Comparison of ENCODE assay signal across 8 cellular contexts in genomic region chr11:126355324-126355925, GRCh38. TPM values are rescaled to one million over a fixed set of nuclear protein-coding genes. Genes with fewer than 3 reads are reported as not detected.
A peak's percentile ranks its signal among the peaks of the same experiment; 100 is the strongest.
DNase-seq lines count a peak whose midpoint lies in the region; ATAC-seq, FAIRE-seq and TF ChIP-seq lines count a peak whose summit lies in the region.

Gene ST3GAL4 (plus strand): TSS chr11:126355686. CDS start chr11:126406156, 50,470 bp downstream.

- H3K9me3 ChIP-seq in Caco-2 = no peaks in the 10 kb centered on the region
- H3K9me3 ChIP-seq in RWPE2 (ENCODE audit: severe bottlenecking) = no peaks in the 10 kb centered on the region

- ATAC-seq in GM19467 (IDR thresholded peaks at IDR 0.05; ENCODE audit: unreplicated experiment) (peak; percentile 51), RWPE2 (ENCODE audit: low read depth) (peak; percentile 46), omental fat pad (ENCODE audit: low FRiP score) (peak; percentile 72)

- H3K36me3 Mint-ChIP-seq in Caco-2 (ENCODE audit: insufficient read depth, unreplicated experiment) = peaks cover 5% of the 10 kb centered on the region

- TF ChIP-seq CTCF in Caco-2 (IDR thresholded peaks at IDR 0.05; ENCODE audit: insufficient read depth in 1 of 2, low read depth in 1 of 2, low read length in 1 of 2, severe bottlenecking in 1 of 2, unreplicated experiment in 1 of 2) (no peak), RWPE2 (IDR thresholded peaks at IDR 0.05; ENCODE audit: poor library complexity, severe bottlenecking) (no peak), omental fat pad (IDR thresholded peaks at IDR 0.05) (no peak)

- H3K4me3 ChIP-seq in Caco-2 (ENCODE audit: low read depth, low read length) (peak within 1 kb of the TSS; percentile 82), RWPE2 (ENCODE audit: severe bottlenecking) (peak within 1 kb of the TSS; percentile 60)

- DNase-seq in Caco-2 (peak; percentile 94), HTR-8/SVneo (ENCODE audit: insufficient read length, low spot score) (peak; percentile 80), RWPE2 (ENCODE audit: low spot score) (peak; percentile 75), germinal center (ENCODE audit: low spot score) (peak; percentile 73), omental fat pad (ENCODE audit: low spot score) (no peak)
- peak; percentile 74 for DNase-seq in activated naive CD4-positive, alpha-beta T cell treated with Interleukin-2 at 50 U/mL for 16 hours

- no peaks in the 10 kb centered on the region for H3K9me3 Mint-ChIP-seq in Caco-2 (ENCODE audit: unreplicated experiment)

- H3K27me3 Mint-ChIP-seq in Caco-2 (ENCODE audit: insufficient read depth, unreplicated experiment) = no peaks in the 10 kb centered on the region

- H3K4me1 Mint-ChIP-seq in Caco-2 (ENCODE audit: low read depth, unreplicated experiment) = peaks cover 18% of the 10 kb centered on the region

- intact Hi-C loops in Caco-2 (cut with micrococcal nuclease; ENCODE audit: unreplicated experiment) = loop anchor here (2.0 kb wide), 1 partner anchor 45 kb away; no protein-coding TSS in a partner anchor

- POLR2A ChIA-PET in Caco-2 (lab: Charles Lee) = interaction anchor here (0.6 to 1.7 kb wide), 5 partner anchors 10 to 144 kb away, joined by 4 to 9 read pairs (median 5); partner anchors contain the start of genes DCPS and FAM118B

- H3K27ac ChIP-seq in RWPE2 (ENCODE audit: poor library complexity, severe bottlenecking) (peak within 1 kb of the TSS; percentile 94), temporal lobe (ENCODE audit: low read depth, low read length) (peak within 1 kb of the TSS; percentile 92)

- H3K4me3 Mint-ChIP-seq in Caco-2 (ENCODE audit: unreplicated experiment) = peak within 1 kb of the TSS; percentile 93

- BruUV-seq in Caco-2 (replicated peaks; lab: Mats Ljungman, UMichigan) = no TSS peak

- H3K27ac Mint-ChIP-seq in Caco-2 (ENCODE audit: unreplicated experiment) = peak within 1 kb of the TSS; percentile 65

- H3K27me3 ChIP-seq in Caco-2 (replicated peaks; ENCODE audit: control insufficient read depth, insufficient read depth, low read length) = no peaks in the 10 kb centered on the region
- no peaks in the 10 kb centered on the region for H3K27me3 ChIP-seq in RWPE2 (ENCODE audit: insufficient read depth, poor library complexity, severe bottlenecking)

- H3K4me1 ChIP-seq in Caco-2 (peaks cover 22% of the 10 kb centered on the region), RWPE2 (ENCODE audit: insufficient read depth, poor library complexity, severe bottlenecking) (peaks cover 29% of the 10 kb centered on the region)

- CTCF ChIA-PET in Caco-2 (lab: Charles Lee) = interaction anchor here (0.6 to 1.6 kb wide), 5 partner anchors 45 to 130 kb away, joined by 3 to 9 read pairs (median 5); partner anchors contain the start of gene DCPS

- no peak for FAIRE-seq in HTR-8/SVneo (lab: Jason Lieb, UNC)

- no peaks in the 10 kb centered on the region for H3K36me3 ChIP-seq in Caco-2 (ENCODE audit: control insufficient read depth, insufficient read depth, low read length)
- peaks cover 31% of the 10 kb centered on the region for H3K36me3 ChIP-seq in RWPE2 (ENCODE audit: low read depth)

RNA-seq across cellular contexts. Expression of gene ST3GAL4, which starts in this region (rescaled TPM):
- total RNA-seq in Caco-2 (2022) (11.2 and 11.5 TPM in 2 replicates), omental fat pad (10 to 100 TPM; 13.2 to 59.3 (median 41.9) TPM), temporal lobe (9.1 TPM)
